In the genomic region with DNA sequence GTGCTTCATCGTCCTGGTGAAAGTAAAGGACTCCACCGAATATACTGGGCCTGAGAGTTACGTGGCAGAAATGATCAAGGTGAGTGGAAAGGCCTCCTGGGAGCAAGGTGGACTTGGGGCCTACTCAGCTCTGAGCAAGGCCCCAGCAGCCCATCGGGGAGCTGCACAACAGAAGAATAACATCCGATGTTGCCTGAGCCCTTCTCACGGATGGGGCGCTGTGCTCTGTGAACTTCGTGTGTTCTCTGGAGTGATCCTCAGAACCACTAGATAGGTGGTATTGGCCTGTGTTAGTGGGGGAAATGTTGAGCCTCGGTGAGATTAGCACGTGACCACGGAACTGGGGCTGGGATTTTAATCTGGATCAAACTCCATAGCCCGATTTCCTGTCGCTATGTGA, we compare ENCODE assay signal across 20 cellular contexts.
DNase-seq lines count a peak whose midpoint lies in the region; ATAC-seq, FAIRE-seq and TF ChIP-seq lines count a peak whose summit lies in the region.
"Had no signal": no experiment of that assay in that cellular context is flagged by ENCODE, and none has a peak within 500 bp of the region (broad histone marks: within the 10 kb centered on the region; RNA-seq: fewer than 3 reads in every experiment).

No MANE protein-coding gene starts in this region.

- no peak overlapping the region for H3K4me3 Mint-ChIP-seq in activated CD8-positive, alpha-beta T cell treated with anti-CD3 and anti-CD28 coated beads for 36 hours
- no peak overlapping the region for H3K4me3 Mint-ChIP-seq in activated CD8-positive, alpha-beta T cell treated with anti-CD3 and anti-CD28 coated beads, Interleukin-2, amount 10 ng/mL, durations not matched to agents 7 days and 5 days
- H3K4me3 Mint-ChIP-seq in CD8-positive, alpha-beta memory T cell, result no peak overlapping the region
- H3K4me3 Mint-ChIP-seq: HFFc6 had no signal

- POLR2A ChIA-PET in activated CD8-positive, alpha-beta T cell treated with anti-CD3 and anti-CD28 coated beads for 36 hours (lab: Charles Lee), result interaction anchor here (1.0 to 1.1 kb wide), 2 partner anchors 13 to 78 kb away, joined by 3 read pairs; no protein-coding TSS in a partner anchor
- POLR2A ChIA-PET in activated CD8-positive, alpha-beta T cell treated with anti-CD3 and anti-CD28 coated beads, Interleukin-2, amount 10 ng/mL, durations not matched to agents 7 days and 5 days (lab: Charles Lee), result no interaction called here
- POLR2A ChIA-PET in CD8-positive, alpha-beta memory T cell (lab: Charles Lee), result no interaction called here
- POLR2A ChIA-PET in K562 (lab: Yijun Ruan, JAX), result interaction anchor here (1.1 to 4.9 kb wide), 2 partner anchors 8 to 17 kb away, joined by 4 to 61 read pairs; no protein-coding TSS in a partner anchor

- H3K9me3 ChIP-seq in CD8-positive, alpha-beta memory T cell (ENCODE audit: low read length), result no peaks in the 10 kb centered on the region
- H3K9me3 ChIP-seq in K562 (replicated peaks; ENCODE audit: control insufficient read depth, insufficient read depth, low read depth, low read length), result no peaks in the 10 kb centered on the region
- H3K9me3 ChIP-seq in smooth muscle cell (replicated peaks; ENCODE audit: low read depth), result no peaks in the 10 kb centered on the region

- no peak for DNase-seq in activated CD8-positive, alpha-beta T cell treated with anti-CD3 and anti-CD28 coated beads for 36 hours
- DNase-seq in activated CD8-positive, alpha-beta T cell treated with anti-CD3 and anti-CD28 coated beads, Interleukin-2, amount 10 ng/mL, durations not matched to agents 7 days and 5 days, result no peak
- no peak for DNase-seq in CD8-positive, alpha-beta memory T cell
- no peak for DNase-seq in K562 (ENCODE audit: extremely low read depth in 1 of 4, low spot score in 3 of 4)
- DNase-seq in smooth muscle cell (lab: John Stamatoyannopoulos, UW; ENCODE audit: unreplicated experiment), result no peak
- no peak for DNase-seq in HTR-8/SVneo (ENCODE audit: insufficient read length, low spot score)
- DNase-seq in GDM1 (lab: John Stamatoyannopoulos, UW), result no peak
- DNase-seq: COR-L47, HFFc6, NCI-H1048, NCI-H146, NCI-H2081 treated with DMSO at 0.1 percent for 48 hours, NCI-H524, PC-9 had no signal

- FAIRE-seq in K562 (lab: Jason Lieb, UNC) (no peak), HTR-8/SVneo (lab: Jason Lieb, UNC) (no peak)
- FAIRE-seq: A204.1, GM12892, H54, HepG2 had no signal

- peaks cover 23% of the 10 kb centered on the region for H3K4me1 ChIP-seq in CD8-positive, alpha-beta memory T cell (ENCODE audit: insufficient read depth, low read length)
- peaks cover 26 to 84% of the 10 kb centered on the region in 2 experiments for H3K4me1 ChIP-seq in K562 (replicated peaks in 1 of 2; ENCODE audit: control insufficient read depth in 2 of 2, insufficient read depth in 2 of 2, low read length in 2 of 2)
- peaks cover 20% of the 10 kb centered on the region for H3K4me1 ChIP-seq in smooth muscle cell (ENCODE audit: low read depth)

- no peaks in the 10 kb centered on the region for H3K27me3 ChIP-seq in CD8-positive, alpha-beta memory T cell (ENCODE audit: insufficient read depth, low read length, poor library complexity, severe bottlenecking)
- H3K27me3 ChIP-seq in K562 (ENCODE audit: control insufficient read depth in 2 of 2, insufficient read depth in 2 of 2, low read length in 2 of 2) (no peaks in the 10 kb centered on the region), smooth muscle cell (ENCODE audit: low read depth) (no peaks in the 10 kb centered on the region)

- H3K4me3 ChIP-seq in CD8-positive, alpha-beta memory T cell (ENCODE audit: low read length), result no peak overlapping the region
- H3K4me3 ChIP-seq in K562 (no peak overlapping the region), smooth muscle cell (no peak overlapping the region)
- H3K4me3 ChIP-seq: BLaER1, PC-9 had no signal

- H3K27me3 Mint-ChIP-seq in activated CD8-positive, alpha-beta T cell treated with anti-CD3 and anti-CD28 coated beads for 36 hours, result no peaks in the 10 kb centered on the region
- no peaks in the 10 kb centered on the region for H3K27me3 Mint-ChIP-seq in activated CD8-positive, alpha-beta T cell treated with anti-CD3 and anti-CD28 coated beads, Interleukin-2, amount 10 ng/mL, durations not matched to agents 7 days and 5 days (ENCODE audit: low read depth)
- no peaks in the 10 kb centered on the region for H3K27me3 Mint-ChIP-seq in CD8-positive, alpha-beta memory T cell

- CTCF ChIA-PET in activated CD8-positive, alpha-beta T cell treated with anti-CD3 and anti-CD28 coated beads for 36 hours (lab: Charles Lee), result no interaction called here
- CTCF ChIA-PET in activated CD8-positive, alpha-beta T cell treated with anti-CD3 and anti-CD28 coated beads, Interleukin-2, amount 10 ng/mL, durations not matched to agents 7 days and 5 days (lab: Charles Lee), result interaction anchor here (1.7 kb wide), 1 partner anchor 106 kb away, joined by 5 read pairs; no protein-coding TSS in a partner anchor
- CTCF ChIA-PET in CD8-positive, alpha-beta memory T cell (lab: Charles Lee), result no interaction called here
- CTCF ChIA-PET in K562 (lab: Yijun Ruan, JAX; ENCODE audit: low intra/inter-chr PET ratio), result no interaction called here

- peaks cover 11% of the 10 kb centered on the region for H3K36me3 ChIP-seq in CD8-positive, alpha-beta memory T cell (ENCODE audit: insufficient read depth, low read length)
- H3K36me3 ChIP-seq in K562 (ENCODE audit: control insufficient read depth, insufficient read depth, low read length) (peaks cover 73% of the 10 kb centered on the region), smooth muscle cell (ENCODE audit: low read depth) (peaks cover 15% of the 10 kb centered on the region)

- no peak for TF ChIP-seq EP300 in K562 (IDR thresholded peaks at IDR 0.05; ENCODE audit: low read length)

- no peak for TF ChIP-seq POLR2A in K562 (conservative IDR thresholded peaks at IDR 0.05)

- no peaks in the 10 kb centered on the region for H4K20me1 ChIP-seq in K562 (replicated peaks; ENCODE audit: control insufficient read depth, insufficient read depth, low read length)
- no peaks in the 10 kb centered on the region for H4K20me1 ChIP-seq in smooth muscle cell (ENCODE audit: low read depth)

- in situ Hi-C loops in K562 (cut with MboI), result loop anchor here (5.0 kb wide), 1 partner anchor 159 kb away; the partner anchor contains the start of gene BHLHE40

- no peak overlapping the region for H2AFZ ChIP-seq in K562 (ENCODE audit: low read depth, low read length)
- H2AFZ ChIP-seq in smooth muscle cell (ENCODE audit: low read depth), result no peak overlapping the region
- H2AFZ ChIP-seq: PC-9 had no signal

- no peak for ATAC-seq in activated CD8-positive, alpha-beta T cell treated with anti-CD3 and anti-CD28 coated beads for 36 hours
- no peak for ATAC-seq in activated CD8-positive, alpha-beta T cell treated with anti-CD3 and anti-CD28 coated beads, Interleukin-2, amount 10 ng/mL, durations not matched to agents 7 days and 5 days
- ATAC-seq in K562, result no peak
- ATAC-seq: HepG2 had no signal

- H3K36me3 Mint-ChIP-seq in activated CD8-positive, alpha-beta T cell treated with anti-CD3 and anti-CD28 coated beads for 36 hours (ENCODE audit: low read depth), result peaks cover 92% of the 10 kb centered on the region
- peaks cover 95% of the 10 kb centered on the region for H3K36me3 Mint-ChIP-seq in activated CD8-positive, alpha-beta T cell treated with anti-CD3 and anti-CD28 coated beads, Interleukin-2, amount 10 ng/mL, durations not matched to agents 7 days and 5 days (ENCODE audit: low read depth)
- peaks cover 17 to 61% (median 30%) of the 10 kb centered on the region in 3 donors for H3K36me3 Mint-ChIP-seq in CD8-positive, alpha-beta memory T cell

- peaks cover 45% of the 10 kb centered on the region for H3F3A ChIP-seq in smooth muscle cell (ENCODE audit: low read depth)

- TF ChIP-seq RAD21 in K562 (CRISPR knock-in tag; conservative IDR thresholded peaks at IDR 0.05 in 1 of 2, IDR thresholded peaks at IDR 0.05 in 1 of 2), result no peak

- intact Hi-C loops in activated CD8-positive, alpha-beta T cell treated with anti-CD3 and anti-CD28 coated beads for 36 hours (cut with micrococcal nuclease), result no loop called here
- intact Hi-C loops in K562 (cut with micrococcal nuclease), result no loop called here

- H3K4me2 ChIP-seq in K562 (ENCODE audit: insufficient read depth, low read length) (peak overlapping the region; percentile 96; the same call in 1 of the 2 replicates), smooth muscle cell (peak overlapping the region; percentile 66)
- H3K4me2 ChIP-seq: BLaER1, KMS-11, PC-9 had no signal

- H3K27ac Mint-ChIP-seq in activated CD8-positive, alpha-beta T cell treated with anti-CD3 and anti-CD28 coated beads for 36 hours, result peak overlapping the region; percentile 0
- no peak overlapping the region for H3K27ac Mint-ChIP-seq in activated CD8-positive, alpha-beta T cell treated with anti-CD3 and anti-CD28 coated beads, Interleukin-2, amount 10 ng/mL, durations not matched to agents 7 days and 5 days
- H3K27ac Mint-ChIP-seq in CD8-positive, alpha-beta memory T cell, result peak overlapping the region in 7 of 8 donors; percentile 4 to 99 (median 56)
- H3K27ac Mint-ChIP-seq: HFFc6 had no signal

- no TSS peak for BruUV-seq in K562 (replicated peaks; lab: Mats Ljungman, UMichigan)

- H3K4me1 Mint-ChIP-seq in activated CD8-positive, alpha-beta T cell treated with anti-CD3 and anti-CD28 coated beads for 36 hours (ENCODE audit: low read depth), result peaks cover 40% of the 10 kb centered on the region
- peaks cover 50% of the 10 kb centered on the region for H3K4me1 Mint-ChIP-seq in activated CD8-positive, alpha-beta T cell treated with anti-CD3 and anti-CD28 coated beads, Interleukin-2, amount 10 ng/mL, durations not matched to agents 7 days and 5 days (ENCODE audit: low read depth)
- peaks cover 21 to 33% (median 33%) of the 10 kb centered on the region in 3 donors for H3K4me1 Mint-ChIP-seq in CD8-positive, alpha-beta memory T cell

- peaks cover 76% of the 10 kb centered on the region for H3K79me2 ChIP-seq in K562 (ENCODE audit: control insufficient read depth, insufficient read depth, low read length)
- H3K79me2 ChIP-seq in smooth muscle cell (ENCODE audit: low read depth), result peaks cover 31% of the 10 kb centered on the region

- 80% methylated on average over 13 of the region's 13 CpGs for WGBS in K562 (ENCODE audit: insufficient coverage, low coverage, missing lambda C conversion rate)
- 91% methylated on average over 13 of the region's 13 CpGs for WGBS in smooth muscle cell (ENCODE audit: low lambda C conversion rate)

- H3K9me3 Mint-ChIP-seq in activated CD8-positive, alpha-beta T cell treated with anti-CD3 and anti-CD28 coated beads for 36 hours, result peaks cover 10% of the 10 kb centered on the region
- peaks cover 23% of the 10 kb centered on the region for H3K9me3 Mint-ChIP-seq in activated CD8-positive, alpha-beta T cell treated with anti-CD3 and anti-CD28 coated beads, Interleukin-2, amount 10 ng/mL, durations not matched to agents 7 days and 5 days (ENCODE audit: insufficient read depth)
- H3K9me3 Mint-ChIP-seq in CD8-positive, alpha-beta memory T cell, result peaks cover 0 to 8% (median 0%) of the 10 kb centered on the region in 5 donors

- H3K9me1 ChIP-seq in K562 (ENCODE audit: control insufficient read depth, insufficient read depth, low read length), result no peaks in the 10 kb centered on the region

- no peak for TF ChIP-seq CTCF in activated CD8-positive, alpha-beta T cell treated with anti-CD3 and anti-CD28 coated beads for 36 hours (IDR thresholded peaks at IDR 0.05)
- TF ChIP-seq CTCF in K562 (IDR thresholded peaks at IDR 0.05 in 2 of 3, conservative IDR thresholded peaks at IDR 0.05 in 1 of 3; ENCODE audit: insufficient read depth in 2 of 3, low read depth in 1 of 3, low read length in 3 of 3) (no peak), smooth muscle cell (IDR thresholded peaks at IDR 0.05; ENCODE audit: borderline replicate concordance, insufficient read depth, poor library complexity, severe bottlenecking) (no peak)

- H3K9ac ChIP-seq in K562 (ENCODE audit: insufficient read depth in 1 of 2, low read depth in 2 of 2, low read length in 2 of 2), result peak overlapping the region; percentile 46 to 79; a peak in 3 of 4 replicates
- peak overlapping the region; percentile 77 for H3K9ac ChIP-seq in smooth muscle cell (ENCODE audit: low read depth)
- H3K9ac ChIP-seq: BLaER1, KMS-11 had no signal

- H3K27ac ChIP-seq in CD8-positive, alpha-beta memory T cell (ENCODE audit: low read depth, low read length), result no peak overlapping the region
- peak overlapping the region; percentile 3; the same call in 2 of the 3 replicates for H3K27ac ChIP-seq in K562 (ENCODE audit: extremely low read depth, low read depth, low read length)
- peak overlapping the region; percentile 95 for H3K27ac ChIP-seq in smooth muscle cell (ENCODE audit: low read depth)
- H3K27ac ChIP-seq: BLaER1, KMS-11, PC-9 had no signal

Comparison
In these comparisons a context has a peak if more than half of its experiments do, and no peak if none do; other contexts are left out.
1. POLR2A ChIA-PET loops: an anchor here in activated CD8-positive, alpha-beta T cell treated with anti-CD3 and anti-CD28 coated beads for 36 hours (1.0 to 1.1 kb wide) and K562 (1.1 to 4.9 kb wide); none called in activated CD8-positive, alpha-beta T cell treated with anti-CD3 and anti-CD28 coated beads, Interleukin-2, amount 10 ng/mL, durations not matched to agents 7 days and 5 days and CD8-positive, alpha-beta memory T cell.